In genomic region chr2:207258191-207258991, GRCh38 we compare ENCODE assay signal across 9 cellular contexts.
A peak's percentile ranks its signal among the peaks of the same experiment; 100 is the strongest.
DNase-seq lines count a peak whose midpoint lies in the region; ATAC-seq, FAIRE-seq and TF ChIP-seq lines count a peak whose summit lies in the region.
"Had no signal": no experiment of that assay in that cellular context is flagged by ENCODE, and none has a peak within 500 bp of the region (broad histone marks: within the 10 kb centered on the region; RNA-seq: fewer than 3 reads in every experiment).

No MANE protein-coding gene starts in this region.

- peak; percentile 73 for ATAC-seq in esophagus mucosa
- peak; percentile 48 to 64 (median 54) for ATAC-seq in pancreas
- ATAC-seq in GM18909 (IDR thresholded peaks at IDR 0.05; ENCODE audit: poor library complexity, unreplicated experiment): no peak

- WGBS in pancreas, 2 donors: 48 to 56% methylated on average over 8 of the region's 8 CpGs

- no peak for TF ChIP-seq CTCF in pancreas (IDR thresholded peaks at IDR 0.05)

- H3K4me1 ChIP-seq in pancreas: no peaks in the 10 kb centered on the region

- no peaks in the 10 kb centered on the region for H3K27me3 ChIP-seq in pancreas

- H3K4me3 ChIP-seq in pancreas: no peak overlapping the region

- DNase-seq in NCI-H2029 (lab: John Stamatoyannopoulos, UW) (peak; percentile 69), NCI-H2029 treated with DMSO at 0.1 percent for 48 hours (lab: John Stamatoyannopoulos, UW) (no peak), NCI-H82 treated with DMSO at 0.1 percent for 48 hours (lab: John Stamatoyannopoulos, UW; ENCODE audit: unreplicated experiment) (peak; percentile 94), pancreas (peak in 1 of 6 donors; percentile 13), COR-L47 (lab: John Stamatoyannopoulos, UW) (no peak)
- DNase-seq in stimulated activated CD4-positive, alpha-beta T cell treated with anti-CD3 and anti-CD28 coated beads, Interleukin-1b, Interleukin-23, amount 100 ng/mL, for 48 hours: no peak
- DNase-seq: CD4-positive, CD25-positive, alpha-beta regulatory T cell had no signal

- H3K9me3 ChIP-seq in pancreas: no peaks in the 10 kb centered on the region

- peak; percentile 89 for FAIRE-seq in pancreas (lab: Jason Lieb, UNC)

- intact Hi-C loops in pancreas (cut with DNase I): no loop called here

- H3K27ac ChIP-seq in pancreas: no peak overlapping the region

- H3K36me3 ChIP-seq in pancreas: no peaks in the 10 kb centered on the region

Comparison
In these comparisons a context has a peak if more than half of its experiments do, and no peak if none do; other contexts are left out.
1. DNase-seq: peak in NCI-H2029 (single experiment) and NCI-H82 treated with DMSO at 0.1 percent for 48 hours (single experiment); none in NCI-H2029 treated with DMSO at 0.1 percent for 48 hours (single experiment), COR-L47 (single experiment) and stimulated activated CD4-positive, alpha-beta T cell treated with anti-CD3 and anti-CD28 coated beads, Interleukin-1b, Interleukin-23, amount 100 ng/mL, for 48 hours (single experiment).